8 cellular contexts compared by ENCODE assay signal in genomic region chr22:40855104-40855959, GRCh38. TPM values are rescaled to one million over a fixed set of nuclear protein-coding genes. Genes with fewer than 3 reads are reported as not detected.
DNase-seq lines count a peak whose midpoint lies in the region; ATAC-seq and TF ChIP-seq lines count a peak whose summit lies in the region.

No MANE protein-coding gene starts in this region.

- peak overlapping the region; percentile 97 for H3K4me3 Mint-ChIP-seq in T-helper 17 cell

- H2BK5ac ChIP-seq in neuronal stem cell (ENCODE audit: low read length) = no peak overlapping the region

- H3K4me1 Mint-ChIP-seq in T-helper 17 cell = peaks cover 24% of the 10 kb centered on the region

- H3K9me3 ChIP-seq in heart right ventricle (no peaks in the 10 kb centered on the region), T-helper 17 cell (ENCODE audit: control insufficient read depth, low read length, poor library complexity, severe bottlenecking) (no peaks in the 10 kb centered on the region), neuronal stem cell (replicated peaks in 1 of 2; ENCODE audit: control insufficient read depth in 2 of 2, insufficient read depth in 1 of 2, low read depth in 1 of 2, low read length in 2 of 2) (no peaks in the 10 kb centered on the region)

- peaks cover 0 to 19% (median 0%) of the 10 kb centered on the region in 9 donors for H3K36me3 ChIP-seq in heart right ventricle
- H3K36me3 ChIP-seq in neuronal stem cell (replicated peaks in 1 of 2; ENCODE audit: control insufficient read depth in 2 of 2, insufficient read depth in 2 of 2, low read length in 2 of 2) = peaks cover 0 to 47% of the 10 kb centered on the region in 2 donors

- intact Hi-C loops in heart right ventricle (cut with DNase I) = loop anchor here in 1 of 10 donors (5.0 kb wide), 1 partner anchor 38 kb away; the partner anchor contains the start of gene SLC25A17
- intact Hi-C loops in Right ventricle myocardium superior (cut with DNase I) = no loop called here

- no peak overlapping the region for H3K4ac ChIP-seq in neuronal stem cell (ENCODE audit: low read length)

- H3K4me2 ChIP-seq in neuronal stem cell (ENCODE audit: insufficient read depth, low read length, poor library complexity, severe bottlenecking) = peak overlapping the region; percentile 36

- TF ChIP-seq CTCF in heart right ventricle (IDR thresholded peaks at IDR 0.05) = no peak

- no peak overlapping the region for H3K18ac ChIP-seq in neuronal stem cell (ENCODE audit: low read length)

- H2BK15ac ChIP-seq in neuronal stem cell (ENCODE audit: low read length) = no peak overlapping the region

- ATAC-seq in heart right ventricle = no peak
- ATAC-seq in Right ventricle myocardium superior (ENCODE audit: poor library complexity) = no peak
- no peak for ATAC-seq in T-helper 17 cell
- no peak for ATAC-seq in HG02885 (IDR thresholded peaks at IDR 0.05; ENCODE audit: poor library complexity, unreplicated experiment)

- H3K27ac Mint-ChIP-seq in T-helper 17 cell = peak overlapping the region; percentile 99

- H3K4me1 ChIP-seq in heart right ventricle = peaks cover 13 to 68% (median 53%) of the 10 kb centered on the region in 9 donors
- peaks cover 4 to 19% of the 10 kb centered on the region in 2 donors for H3K4me1 ChIP-seq in neuronal stem cell (ENCODE audit: control insufficient read depth in 2 of 2, insufficient read depth in 1 of 2, low read depth in 1 of 2, low read length in 2 of 2)

- H2AFZ ChIP-seq in neuronal stem cell (ENCODE audit: low read length) = no peak overlapping the region

- no peak overlapping the region for H3K9ac ChIP-seq in neuronal stem cell (ENCODE audit: low read depth, low read length, poor library complexity)

- H2BK12ac ChIP-seq in neuronal stem cell (ENCODE audit: low read length) = no peak overlapping the region

- DNase-seq in heart right ventricle (no peak), Right ventricle myocardium superior (no peak), T-helper 17 cell (no peak), epithelial cell of prostate (ENCODE audit: low read depth, low spot score) (no peak), neuronal stem cell (ENCODE audit: low spot score) (no peak), AG08396 (ENCODE audit: low spot score) (no peak), HT-29 (ENCODE audit: low spot score) (no peak)

- H3K27me3 ChIP-seq in heart right ventricle = no peaks in the 10 kb centered on the region
- H3K27me3 ChIP-seq in neuronal stem cell (ENCODE audit: control insufficient read depth in 3 of 3, insufficient read depth in 3 of 3, low read depth in 1 of 3, low read length in 3 of 3) = no peaks in the 10 kb centered on the region

- H3K23ac ChIP-seq in neuronal stem cell (ENCODE audit: low read depth, low read length, poor library complexity) = no peak overlapping the region

- H3K27ac ChIP-seq in heart right ventricle = peak overlapping the region in 9 of 10 donors; percentile 92 to 98 (median 96)
- H3K27ac ChIP-seq in epithelial cell of prostate = peak overlapping the region; percentile 95
- no peak overlapping the region for H3K27ac ChIP-seq in neuronal stem cell (replicated peaks; ENCODE audit: low read length)

- H4K8ac ChIP-seq in neuronal stem cell (ENCODE audit: low read depth, low read length) = no peak overlapping the region

- H3K4me3 ChIP-seq in heart right ventricle (peak overlapping the region; percentile 68 to 92 (median 84)), neuronal stem cell (ENCODE audit: low read length in 2 of 2) (peak overlapping the region; percentile 62 to 79)

- peaks cover 7% of the 10 kb centered on the region for H3K79me1 ChIP-seq in neuronal stem cell (ENCODE audit: low read depth, low read length)

- no peak overlapping the region for H4K91ac ChIP-seq in neuronal stem cell (ENCODE audit: low read depth, low read length, poor library complexity)

- H3K14ac ChIP-seq in neuronal stem cell (ENCODE audit: low read length) = no peak overlapping the region

- no peak overlapping the region for H2AK5ac ChIP-seq in neuronal stem cell (ENCODE audit: low read depth, low read length)

- no peaks in the 10 kb centered on the region for H3K36me3 Mint-ChIP-seq in T-helper 17 cell (ENCODE audit: low read depth)

- 35 to 36% methylated on average over 19 of the region's 19 CpGs for WGBS in heart right ventricle, 2 donors
- WGBS in neuronal stem cell (ENCODE audit: extremely low coverage in 2 of 2, insufficient read length in 2 of 2, insufficient replicate concordance in 1 of 2), 2 donors = no CpG with 5 or more reads among the region's 19 CpGs

- no peaks in the 10 kb centered on the region for H3K27me3 Mint-ChIP-seq in T-helper 17 cell

- H2BK120ac ChIP-seq in neuronal stem cell (ENCODE audit: low read depth, low read length) = no peak overlapping the region

RNA-seq across cellular contexts. Expression of gene ST13, which starts 1.1 kb away (rescaled TPM):
- total RNA-seq in heart right ventricle (100 to 1,000 TPM; 170 to 238 (median 215) TPM), Right ventricle myocardium superior (206 TPM), T-helper 17 cell (100 to 1,000 TPM; 114 to 117 TPM)
- polyA plus RNA-seq in heart right ventricle = 100 to 1,000 TPM in 1 of 2 donors, 10 to 100 TPM in 1; 35.0 to 126 TPM
- polyA plus RNA-seq in neuronal stem cell (2013, experiment 1 of 2) = 319 TPM
- 314 TPM for polyA plus RNA-seq in neuronal stem cell (2013, experiment 2 of 2)
- total RNA-seq in HT-29 (2014; rRNA removed; shearing (Covaris generic)) = 67.2 and 92.5 TPM in 2 replicates

RNA-seq across cellular contexts. Expression of gene XPNPEP3, which starts 1.6 kb away (rescaled TPM):
- total RNA-seq in heart right ventricle = 10 to 100 TPM; 20.0 to 31.7 (median 26.3) TPM
- polyA plus RNA-seq in heart right ventricle = 1 to 10 TPM; 3.7 to 5.6 TPM
- total RNA-seq in Right ventricle myocardium superior = 21.9 TPM
- total RNA-seq in T-helper 17 cell = 10 to 100 TPM; 13.8 to 16.0 TPM
- polyA plus RNA-seq in neuronal stem cell (2013, experiment 1 of 2) = 11.4 TPM
- 11.3 TPM for polyA plus RNA-seq in neuronal stem cell (2013, experiment 2 of 2)
- 5.8 and 6.5 TPM in 2 replicates for total RNA-seq in HT-29 (2014; rRNA removed; shearing (Covaris generic))

RNA-seq across cellular contexts. Expression of gene DNAJB7, which starts 6.6 kb away (rescaled TPM):
- total RNA-seq in heart right ventricle (not detected), Right ventricle myocardium superior (not detected), T-helper 17 cell (not detected)
- polyA plus RNA-seq in heart right ventricle = not detected
- not detected for polyA plus RNA-seq in neuronal stem cell (2013, experiment 1 of 2)
- polyA plus RNA-seq in neuronal stem cell (2013, experiment 2 of 2) = not detected
- not detected in 2 replicates for total RNA-seq in HT-29 (2014; rRNA removed; shearing (Covaris generic))

RNA-seq across cellular contexts. Expression of gene SLC25A17, which starts 36.2 kb away (rescaled TPM):
- total RNA-seq in heart right ventricle (1 to 10 TPM; 2.5 to 5.6 (median 4.0) TPM), Right ventricle myocardium superior (3.3 TPM), T-helper 17 cell (1 to 10 TPM; 6.9 to 9.0 TPM)
- polyA plus RNA-seq in heart right ventricle = 1 to 10 TPM; 7.2 to 8.6 TPM
- 15.1 TPM for polyA plus RNA-seq in neuronal stem cell (2013, experiment 1 of 2)
- polyA plus RNA-seq in neuronal stem cell (2013, experiment 2 of 2) = 14.8 TPM
- 13.4 and 14.0 TPM in 2 replicates for total RNA-seq in HT-29 (2014; rRNA removed; shearing (Covaris generic))
